Comparison of ENCODE assay signal across 10 cellular contexts in the genomic region with DNA sequence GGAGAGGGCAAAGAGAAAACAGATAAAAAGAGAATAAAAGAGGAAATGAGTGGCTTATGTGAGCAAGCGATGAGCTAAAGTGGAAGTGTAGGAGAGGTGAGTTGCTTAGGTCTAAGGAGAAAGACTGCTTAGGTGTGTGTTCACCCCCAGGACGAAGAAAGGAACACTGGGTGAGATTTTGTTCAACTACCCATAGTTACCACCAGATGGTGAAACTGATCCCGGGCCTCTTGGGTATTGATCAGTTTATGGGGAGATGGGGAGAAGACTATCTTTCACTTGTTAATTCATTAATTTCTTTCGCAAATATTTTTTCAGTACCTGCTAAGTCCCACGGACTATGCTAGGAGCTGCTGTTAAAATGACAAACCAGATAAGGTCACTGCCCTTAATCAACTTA. TPM values are rescaled to one million over a fixed set of nuclear protein-coding genes. Genes with fewer than 3 reads are reported as not detected.
A peak's percentile ranks its signal among the peaks of the same experiment; 100 is the strongest.
DNase-seq lines count a peak whose midpoint lies in the region; TF ChIP-seq lines count a peak whose summit lies in the region.
"Had no signal": no experiment of that assay in that cellular context is flagged by ENCODE, and none has a peak within 500 bp of the region (broad histone marks: within the 10 kb centered on the region; RNA-seq: fewer than 3 reads in every experiment).

No MANE protein-coding gene starts in this region.

- H3K27me3 Mint-ChIP-seq in Calu3 (ENCODE audit: unreplicated experiment) = peaks cover 11% of the 10 kb centered on the region

- H3K4me1 Mint-ChIP-seq in Calu3 (ENCODE audit: low read depth, unreplicated experiment) = peaks cover 8% of the 10 kb centered on the region

- no peak for DNase-seq in GM12864 (ENCODE audit: low read depth)
- no peak for DNase-seq in WERI-Rb-1
- DNase-seq in iPS-NIHi7 (ENCODE audit: extremely low spot score) = peak; percentile 26
- DNase-seq in mesenteric fat pad (ENCODE audit: low spot score) = no peak
- DNase-seq in Ammon's horn (ENCODE audit: low spot score) = no peak
- no peak for DNase-seq in ACHN
- DNase-seq in Calu3 = no peak
- DNase-seq: effector CD4-positive, alpha-beta T cell; EL had no signal

- TF ChIP-seq CTCF in GM12864 (IDR thresholded peaks at IDR 0.05; ENCODE audit: low read depth, low read length, missing control alignments) = peak; percentile 6
- no peak for TF ChIP-seq CTCF in WERI-Rb-1 (IDR thresholded peaks at IDR 0.05; ENCODE audit: low read depth, low read length)
- no peak for TF ChIP-seq CTCF in Calu3 (IDR thresholded peaks at IDR 0.05; ENCODE audit: unreplicated experiment)

- H3K36me3 Mint-ChIP-seq in Calu3 (ENCODE audit: insufficient read depth, unreplicated experiment) = peaks cover 12% of the 10 kb centered on the region

- H3K36me3 ChIP-seq in BLaER1 = no peaks in the 10 kb centered on the region
- H3K36me3 ChIP-seq in WERI-Rb-1 = no peaks in the 10 kb centered on the region

- no peaks in the 10 kb centered on the region for H3K27me3 ChIP-seq in BLaER1
- no peaks in the 10 kb centered on the region for H3K27me3 ChIP-seq in WERI-Rb-1 (ENCODE audit: insufficient read depth, low read depth, severe bottlenecking)

- BruUV-seq in Calu3 (replicated peaks; lab: Mats Ljungman, UMichigan) = no TSS peak

- H4K20me1 ChIP-seq in BLaER1 = no peaks in the 10 kb centered on the region

- peak overlapping the region; percentile 89 for H3K4me2 ChIP-seq in BLaER1

- peaks cover 52% of the 10 kb centered on the region for H3K4me1 ChIP-seq in BLaER1

- H3K9me3 Mint-ChIP-seq in Calu3 (ENCODE audit: low read depth, unreplicated experiment) = no peaks in the 10 kb centered on the region

- peak overlapping the region; percentile 94 for H3K27ac ChIP-seq in BLaER1
- peak overlapping the region; percentile 70; the same call in 1 of the 2 replicates for H3K27ac ChIP-seq in WERI-Rb-1

- intact Hi-C loops in Calu3 (cut with micrococcal nuclease; ENCODE audit: unreplicated experiment) = no loop called here

- no peak overlapping the region; the same call in 1 of the 2 replicates for H3K9ac ChIP-seq in BLaER1

- CTCF ChIA-PET in Calu3 (lab: Charles Lee) = no interaction called here

- H3K9me3 ChIP-seq in BLaER1 (no peaks in the 10 kb centered on the region), WERI-Rb-1 (ENCODE audit: severe bottlenecking) (no peaks in the 10 kb centered on the region)

- in situ Hi-C loops in ACHN (cut with HindIII; ENCODE audit: low pct_ligation_motif_present, low pct_unique_long_range_greater_than_20kb, low sequenced_read_pairs) = no loop called here

- H3K4me3 ChIP-seq in BLaER1 (no peak overlapping the region), GM12864 (ENCODE audit: low read depth, low read length) (no peak overlapping the region), WERI-Rb-1 (ENCODE audit: low read depth, low read length) (no peak overlapping the region)

- H3K4me3 Mint-ChIP-seq in Calu3 (ENCODE audit: low read depth, unreplicated experiment) = no peak overlapping the region

- H3K27ac Mint-ChIP-seq in Calu3 (ENCODE audit: unreplicated experiment) = no peak overlapping the region

RNA-seq across cellular contexts. Expression of a gene that starts 33.9 kb away (rescaled TPM):
- total RNA-seq in mesenteric fat pad (not detected), Calu3 (2022) (not detected in 2 replicates)
